In the genomic region with DNA sequence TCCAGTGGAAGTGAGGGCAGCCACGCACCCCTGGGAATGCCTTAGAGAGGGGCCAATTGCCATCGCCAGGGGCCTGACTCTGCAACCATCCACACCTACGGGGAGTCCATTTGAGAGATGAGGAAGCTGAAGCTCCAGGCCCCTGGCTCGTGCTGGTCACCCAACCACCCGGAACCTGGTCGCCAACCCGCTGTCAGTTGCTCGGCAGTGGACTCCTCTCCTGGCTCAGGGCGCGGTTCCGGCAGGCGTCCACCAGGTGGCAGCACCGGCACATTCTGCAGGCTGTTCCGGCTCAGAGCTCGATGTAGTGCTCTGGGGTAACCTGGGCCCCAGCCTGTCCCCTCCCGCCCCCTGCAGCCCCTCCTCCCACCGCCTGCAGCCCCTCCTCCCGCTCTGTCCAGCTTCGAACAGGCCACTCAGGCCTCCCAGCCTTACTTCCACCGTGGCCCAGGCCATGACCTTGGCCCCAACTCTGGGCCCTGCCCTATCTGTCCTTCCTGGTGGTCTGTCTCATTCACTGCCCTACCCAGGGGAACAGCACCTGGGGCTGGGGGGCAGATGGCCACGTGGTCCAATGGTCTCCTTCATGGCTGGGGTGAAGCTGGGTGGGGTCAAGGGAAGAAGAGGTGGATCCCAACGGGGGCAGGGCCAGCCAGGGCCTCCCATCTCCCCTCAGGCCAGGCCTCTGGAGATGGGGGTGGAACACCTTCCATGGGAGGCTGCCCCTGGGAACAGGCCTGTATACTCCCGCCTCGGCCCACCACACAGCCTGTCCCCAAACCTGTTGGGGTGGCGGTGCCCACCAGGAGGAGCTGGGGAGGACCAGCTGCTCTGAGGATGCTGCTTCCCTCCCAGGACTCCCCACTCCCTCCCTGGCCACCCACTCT, we compare ENCODE assay signal across 8 cellular contexts. TPM values are rescaled to one million over a fixed set of nuclear protein-coding genes. Genes with fewer than 3 reads are reported as not detected.
DNase-seq lines count a peak whose midpoint lies in the region; ATAC-seq and TF ChIP-seq lines count a peak whose summit lies in the region.

No MANE protein-coding gene starts in this region.

- ATAC-seq in T-cell (replicated peaks in 1 of 4) (peak; percentile 91 to 96 (median 94)), HG03097 (IDR thresholded peaks at IDR 0.05; ENCODE audit: low FRiP score, unreplicated experiment) (no peak)

- DNase-seq in DMS 273 treated with DMSO at 0.1 percent for 48 hours (lab: John Stamatoyannopoulos, UW): peak; percentile 55
- peak; percentile 17 for DNase-seq in GOT3 (lab: John Stamatoyannopoulos, UW)
- DNase-seq in NCI-H1048 (lab: John Stamatoyannopoulos, UW): peak; percentile 34
- DNase-seq in T-cell: peak; percentile 66 to 95 (median 86)
- DNase-seq in adipocyte (ENCODE audit: low read depth): peak; percentile 93
- peak; percentile 89 for DNase-seq in left ventricle myocardium inferior
- DNase-seq in pulmonary artery endothelial cell (ENCODE audit: low read depth, low spot score): peak; percentile 33

- H3K4me1 Mint-ChIP-seq in T-cell: peaks cover 0 to 10% (median 0%) of the 10 kb centered on the region in 3 donors

- peaks cover 0 to 2% (median 0%) of the 10 kb centered on the region in 3 donors for H3K9me3 Mint-ChIP-seq in T-cell

- peaks cover 7% of the 10 kb centered on the region for H3K9me3 ChIP-seq in adipocyte (ENCODE audit: control insufficient read depth, low read length)
- H3K9me3 ChIP-seq in left ventricle myocardium inferior (replicated peaks): peaks cover 19% of the 10 kb centered on the region

- H3K4me3 ChIP-seq in adipocyte (ENCODE audit: low read length) (no peak overlapping the region), left ventricle myocardium inferior (no peak overlapping the region)

- H3K36me3 ChIP-seq in adipocyte (ENCODE audit: control insufficient read depth, insufficient read depth, low read length, severe bottlenecking) (peaks cover 29% of the 10 kb centered on the region), left ventricle myocardium inferior (peaks cover 38% of the 10 kb centered on the region)

- peak overlapping the region; percentile 48 for H3K27ac ChIP-seq in left ventricle myocardium inferior (replicated peaks)

- CTCF ChIA-PET in T-cell (lab: Charles Lee): interaction anchor here (1.0 to 1.5 kb wide), 6 partner anchors 10 to 57 kb away, joined by 3 to 11 read pairs (median 6); a partner anchor contains a TSS

- H3K27ac Mint-ChIP-seq in T-cell: no peak overlapping the region

- peak overlapping the region; percentile 23 for H3K9ac ChIP-seq in adipocyte (ENCODE audit: low read length)

- POLR2A ChIA-PET in T-cell (lab: Charles Lee): no interaction called here

- peaks cover 6% of the 10 kb centered on the region for H3K4me1 ChIP-seq in adipocyte (ENCODE audit: control insufficient read depth, insufficient read depth, low read length)
- H3K4me1 ChIP-seq in left ventricle myocardium inferior: peaks cover 12% of the 10 kb centered on the region

- H3K27me3 Mint-ChIP-seq in T-cell: no peaks in the 10 kb centered on the region

- intact Hi-C loops in left ventricle myocardium inferior (cut with micrococcal nuclease): loop anchor here (5.0 kb wide), 1 partner anchor 59 kb away; no protein-coding TSS in a partner anchor

- H3K27me3 ChIP-seq in adipocyte (replicated peaks; ENCODE audit: control insufficient read depth, insufficient read depth, low read length) (no peaks in the 10 kb centered on the region), left ventricle myocardium inferior (ENCODE audit: low read depth) (no peaks in the 10 kb centered on the region)

- H3K4me3 Mint-ChIP-seq in T-cell: no peak overlapping the region

- peaks cover 17% of the 10 kb centered on the region for H3K36me3 Mint-ChIP-seq in T-cell

- TF ChIP-seq CTCF in left ventricle myocardium inferior (IDR thresholded peaks at IDR 0.05; ENCODE audit: borderline replicate concordance): peak; percentile 98

RNA-seq across cellular contexts. Expression of a gene that starts 15.7 kb away (rescaled TPM):
- 10 to 100 TPM; 62.3 to 93.5 (median 79.5) TPM for total RNA-seq in T-cell
- 55.6 TPM for total RNA-seq in left ventricle myocardium inferior
- 87.3 and 95.4 TPM in 2 replicates for total RNA-seq in pulmonary artery endothelial cell

RNA-seq across cellular contexts. Expression of a gene that starts 26.9 kb away (rescaled TPM):
- total RNA-seq in T-cell: 100 to 1,000 TPM in 2 of 5 donors, 10 to 100 TPM in 3; 68.4 to 113 (median 99.7) TPM
- total RNA-seq in left ventricle myocardium inferior: 144 TPM
- 224 and 229 TPM in 2 replicates for total RNA-seq in pulmonary artery endothelial cell

RNA-seq across cellular contexts. Expression of a gene that starts 32.2 kb away (rescaled TPM):
- total RNA-seq in T-cell: 10 to 100 TPM in 1 of 5 donors, 1 to 10 TPM in 4; 3.5 to 10.5 (median 9.4) TPM
- total RNA-seq in left ventricle myocardium inferior: 5.7 TPM
- 3.9 and 5.2 TPM in 2 replicates for total RNA-seq in pulmonary artery endothelial cell

RNA-seq across cellular contexts. Expression of a gene that starts 44.7 kb away (rescaled TPM):
- total RNA-seq in T-cell (1 to 10 TPM; 2.4 to 5.7 (median 3.5) TPM), left ventricle myocardium inferior (218 TPM), pulmonary artery endothelial cell (1.2 and 2.8 TPM in 2 replicates)

Comparison
In these comparisons a context has a peak if more than half of its experiments do, and no peak if none do; other contexts are left out.
1. DNase-seq: peak in every context shown above with its lines; median percentile 93 in adipocyte; 89 in left ventricle myocardium inferior; 86 in T-cell; 55 in DMS 273 treated with DMSO at 0.1 percent for 48 hours; 34 in NCI-H1048; 33 in pulmonary artery endothelial cell; 17 in GOT3.